Comparison of ENCODE assay signal across 10 cellular contexts in the genomic region with DNA sequence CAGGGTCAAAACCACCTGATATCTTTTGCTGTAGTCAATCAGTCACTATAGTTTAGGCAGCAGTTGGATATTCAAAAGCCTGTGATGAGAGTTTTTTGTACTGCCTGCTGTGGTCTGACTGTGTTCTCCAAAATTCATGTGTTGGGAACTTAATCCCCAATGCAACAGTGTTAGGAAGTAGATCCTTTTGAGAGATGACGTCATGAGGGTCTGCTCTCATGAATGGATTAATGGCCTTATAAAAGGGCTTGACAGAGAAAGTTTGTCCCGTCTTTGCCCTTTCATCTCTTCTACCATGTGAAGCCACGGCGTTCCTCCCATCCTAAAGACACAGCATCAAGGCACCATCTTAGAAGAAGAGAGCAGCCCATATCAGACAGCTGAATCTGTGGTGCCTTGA. TPM values are rescaled to one million over a fixed set of nuclear protein-coding genes. Genes with fewer than 3 reads are reported as not detected.
"Had no signal": no experiment of that assay in that cellular context is flagged by ENCODE, and none has a peak within 500 bp of the region (broad histone marks: within the 10 kb centered on the region; RNA-seq: fewer than 3 reads in every experiment).

No MANE protein-coding gene starts in this region.

- H3K4me2 ChIP-seq: KMS-11 had no signal

- H3K36me3 Mint-ChIP-seq: IgD-negative memory B cell had no signal

- ATAC-seq: K562 had no signal

- H3K4me3 Mint-ChIP-seq: IgD-negative memory B cell had no signal

- H3K27me3 Mint-ChIP-seq: IgD-negative memory B cell had no signal

- FAIRE-seq: HTR-8/SVneo, K562 had no signal

- DNase-seq: IMR-90, Karpas-422, KBM-7, KG1 had no signal

- H3K9ac ChIP-seq: KMS-11 had no signal

- H3K27ac ChIP-seq: HL-60, KMS-11 had no signal

- H3K4me1 Mint-ChIP-seq: IgD-negative memory B cell had no signal

- H3K27ac Mint-ChIP-seq: IgD-negative memory B cell had no signal

- H3K4me3 ChIP-seq: K562 had no signal

RNA-seq across cellular contexts. Expression of a gene that starts 50.8 kb away (rescaled TPM):
- total RNA-seq: HT-29 had no signal
- polyA plus RNA-seq: IgD-negative memory B cell, K562 had no signal
